ENCODE assay signal across 8 cellular contexts in genomic region chr15:75578206-75578947, GRCh38. TPM values are rescaled to one million over a fixed set of nuclear protein-coding genes. Genes with fewer than 3 reads are reported as not detected.
DNase-seq lines count a peak whose midpoint lies in the region; ATAC-seq, FAIRE-seq and TF ChIP-seq lines count a peak whose summit lies in the region.

No MANE protein-coding gene starts in this region.

- intact Hi-C loops in GM12878 (cut with micrococcal nuclease; ENCODE audit: unreplicated experiment) = loop anchor here (5.0 kb wide), 1 partner anchor 49 kb away; the partner anchor contains the start of gene SNUPN
- intact Hi-C loops in spleen (cut with DNase I; ENCODE audit: low total_unique reads) = no loop called here

- peak overlapping the region; percentile 64 for H3K4me2 ChIP-seq in GM12878 (ENCODE audit: control insufficient read depth, insufficient read depth)

- no peak for FAIRE-seq in GM12878 (lab: Jason Lieb, UNC)

- peaks cover 12% of the 10 kb centered on the region; the same call in 1 of the 2 replicates for H3K4me1 ChIP-seq in GM12878 (ENCODE audit: control insufficient read depth, insufficient read depth, low read length)
- peaks cover 15% of the 10 kb centered on the region for H3K4me1 ChIP-seq in iPS-20b (ENCODE audit: insufficient read depth, low read length)
- H3K4me1 ChIP-seq in spleen = peaks cover 8 to 49% (median 32%) of the 10 kb centered on the region in 6 donors

- TF ChIP-seq EP300 in GM12878 (IDR thresholded peaks at IDR 0.05; ENCODE audit: borderline replicate concordance in 1 of 2, control insufficient read depth in 1 of 2, low read depth in 2 of 2, low read length in 2 of 2) = no peak

- no peaks in the 10 kb centered on the region; the same call in 1 of the 2 replicates for H4K20me1 ChIP-seq in GM12878 (ENCODE audit: control insufficient read depth, insufficient read depth)

- POLR2A ChIA-PET in RWPE1 (lab: Yijun Ruan, JAX; ENCODE audit: low non-redundant PET) = interaction anchor here (1.1 kb wide), 1 partner anchor 62 kb away, joined by 3 read pairs; the partner anchor contains the start of gene IMP3
- POLR2A ChIA-PET in GM12878 (lab: Charles Lee) = interaction anchor here (0.7 to 2.6 kb wide), 6 partner anchors 11 to 125 kb away, joined by 3 to 41 read pairs (median 4); partner anchors contain the start of genes IMP3, SIN3A and SNUPN

- BruUV-seq in GM12878 (replicated peaks; lab: Mats Ljungman, UMichigan) = no TSS peak

- DNase-seq in Caki2 (ENCODE audit: low read depth) = peak; percentile 19
- peak; percentile 20 for DNase-seq in HCEC 1CT
- peak; percentile 41 for DNase-seq in RWPE1 (ENCODE audit: low spot score)
- no peak for DNase-seq in GM12878 (ENCODE audit: low read depth, low spot score)
- peak; percentile 89 for DNase-seq in spleen

- RAD21 ChIA-PET in GM12878 (lab: Charles Lee; ENCODE audit: unreplicated experiment) = interaction anchor here (0.6 to 2.4 kb wide), 11 partner anchors 47 to 210 kb away, joined by 3 to 18 read pairs (median 5); partner anchors contain the start of genes IMP3, MAN2C1, SIN3A and SNUPN

- peak overlapping the region; percentile 86 for H3K4me3 ChIP-seq in GM12878
- H3K4me3 ChIP-seq in iPS-20b (ENCODE audit: low read length) = peak overlapping the region; percentile 100
- H3K4me3 ChIP-seq in spleen = peak overlapping the region; percentile 67 to 99 (median 84)

- TF ChIP-seq RAD21 in GM12878 (IDR thresholded peaks at IDR 0.05; ENCODE audit: insufficient read depth, low read depth, low read length) = no peak

- no peak for TF ChIP-seq CTCF in RWPE1 (conservative IDR thresholded peaks at IDR 0.05; ENCODE audit: low read depth)
- no peak for TF ChIP-seq CTCF in GM12878 (IDR thresholded peaks at IDR 0.05 in 2 of 3, conservative IDR thresholded peaks at IDR 0.05 in 1 of 3; ENCODE audit: control insufficient read depth in 2 of 3, extremely low read depth in 1 of 3, insufficient read depth in 1 of 3, low read depth in 3 of 3, low read length in 3 of 3)
- peak in 1 of 11 experiments; percentile 9 for TF ChIP-seq CTCF in spleen (IDR thresholded peaks at IDR 0.05 in 8 of 11, conservative IDR thresholded peaks at IDR 0.05 in 3 of 11)

- peak; percentile 73 for ATAC-seq in GM12878
- no peak for ATAC-seq in HG02798 (IDR thresholded peaks at IDR 0.05; ENCODE audit: poor library complexity, unreplicated experiment)
- no peak for ATAC-seq in GM21447 (IDR thresholded peaks at IDR 0.05; ENCODE audit: unreplicated experiment)

- H3K36me3 ChIP-seq in GM12878 (ENCODE audit: control insufficient read depth in 2 of 2, insufficient read depth in 2 of 2, low read length in 1 of 2) = no peaks in the 10 kb centered on the region
- no peaks in the 10 kb centered on the region for H3K36me3 ChIP-seq in iPS-20b (ENCODE audit: insufficient read depth, low read depth, low read length)
- H3K36me3 ChIP-seq in spleen = peaks cover 0 to 7% (median 0%) of the 10 kb centered on the region in 6 donors

- peak overlapping the region; percentile 61 for H2AFZ ChIP-seq in GM12878 (ENCODE audit: control insufficient read depth, low read depth, low read length)

- CTCF ChIA-PET in RWPE1 (lab: Yijun Ruan, JAX) (interaction anchor here (0.6 to 0.8 kb wide), 2 partner anchors 17 to 146 kb away, joined by 4 to 5 read pairs; a partner anchor contains a TSS), GM12878 (lab: Yijun Ruan, JAX) (interaction anchor here (0.7 to 2.7 kb wide), 8 partner anchors 12 to 210 kb away, joined by 3 to 14 read pairs (median 3); partner anchors contain the start of genes MAN2C1, SNUPN and SNX33)

- under 1% methylated on average over 73 of the region's 77 CpGs for WGBS in GM12878 (ENCODE audit: insufficient coverage, insufficient replicate concordance, low lambda C conversion rate, missing lambda C conversion rate)
- 0 to 1% (median 0%) methylated on average over 26 to 77 of the region's 77 CpGs for WGBS in spleen, 5 donors

- peaks cover 51% of the 10 kb centered on the region for H3K79me2 ChIP-seq in GM12878 (ENCODE audit: control insufficient read depth, insufficient read depth, low read length)

- H3K27me3 ChIP-seq in GM12878 (replicated peaks in 1 of 2; ENCODE audit: control insufficient read depth in 2 of 2, insufficient read depth in 2 of 2, low read length in 1 of 2) (no peaks in the 10 kb centered on the region), iPS-20b (ENCODE audit: insufficient read depth, low read length) (no peaks in the 10 kb centered on the region), spleen (replicated peaks in 1 of 7) (no peaks in the 10 kb centered on the region)

- in situ Hi-C loops in Caki2 (cut with HindIII; ENCODE audit: low pct_unique_long_range_greater_than_20kb, low sequenced_read_pairs) = no loop called here
- in situ Hi-C loops in GM12878 (cut with MboI) = no loop called here

- SMC1A ChIA-PET in GM12878 (lab: Charles Lee; ENCODE audit: uncharacterized antibody, unreplicated experiment) = interaction anchor here (0.6 to 1.3 kb wide), 5 partner anchors 81 to 127 kb away, joined by 3 to 5 read pairs (median 3); partner anchors contain the start of gene SIN3A

- H3K9ac ChIP-seq in GM12878 (ENCODE audit: control insufficient read depth, insufficient read depth, low read length) (peak overlapping the region; percentile 92), iPS-20b (ENCODE audit: low read depth, low read length) (peak overlapping the region; percentile 98)

- peak overlapping the region; percentile 85 for H3K27ac ChIP-seq in RWPE1
- peak overlapping the region; percentile 79 for H3K27ac ChIP-seq in GM12878 (ENCODE audit: control insufficient read depth, insufficient read depth)
- peak overlapping the region; percentile 90 for H3K27ac ChIP-seq in iPS-20b (ENCODE audit: low read length)
- peak overlapping the region; percentile 79 to 94 (median 88) for H3K27ac ChIP-seq in spleen

- TF ChIP-seq POLR2A in GM12878 (IDR thresholded peaks at IDR 0.05; ENCODE audit: low read depth, low read length) = 0 out of 2 replicates have a peak, but pooled peaks have one; percentile 66
- no peak for TF ChIP-seq POLR2A in spleen (IDR thresholded peaks at IDR 0.05)

- H3K9me3 ChIP-seq in GM12878 (replicated peaks; ENCODE audit: control insufficient read depth, insufficient read depth, low read length) = no peaks in the 10 kb centered on the region
- no peaks in the 10 kb centered on the region for H3K9me3 ChIP-seq in iPS-20b (ENCODE audit: insufficient read depth, low read depth, low read length)
- no peaks in the 10 kb centered on the region for H3K9me3 ChIP-seq in spleen

RNA-seq across cellular contexts. Expression of gene PTPN9, which starts 0.7 kb away (rescaled TPM):
- 13.8 and 18.1 TPM in 2 replicates for total RNA-seq in Caki2 (2014; rRNA removed; shearing (Covaris generic); ENCODE audit: low replicate concordance)
- 15.1 and 16.9 TPM in 2 replicates for total RNA-seq in GM12878 (2013; cell fraction: nucleolus; rRNA removed)
- total RNA-seq in GM12878 (2014; rRNA removed) (18.2 and 19.5 TPM in 2 replicates), GM12878 (2014; rRNA removed; fragmentation: Illumina TruSeq; extraction: Trizol) (17.3 and 17.9 TPM in 2 replicates), GM12878 (2021) (25.2 and 29.1 TPM in 2 replicates), spleen (10 to 100 TPM; 19.1 to 32.5 (median 24.9) TPM)
- polyA plus RNA-seq in GM12878 (2011; ENCODE audit: low read depth) = 9.3 TPM
- polyA plus RNA-seq in GM12878 (2011; rRNA removed) (21.9 and 25.7 TPM in 2 replicates), GM12878 (2014; fragmentation: Illumina TruSeq; extraction: Trizol) (25.5 and 30.2 TPM in 2 replicates), GM12878 (2014; fragmentation: Nextera tagmentation; extraction: Ambion mirVana) (1 to 10 TPM; 7.8 to 8.9 TPM), GM12878 (2014; rRNA removed) (19.4 and 24.3 TPM in 2 replicates), GM12878 (2016; fragmentation: Nextera tagmentation; extraction: Ambion mirVana) (10 to 100 TPM; 11.7 to 18.7 TPM), spleen (1 to 10 TPM; 4.6 to 9.5 (median 7.9) TPM)
- 24.2 and 28.7 TPM in 2 replicates for polyA plus RNA-seq in GM12878 (2011; cell fraction: cytosol; rRNA removed)
- polyA plus RNA-seq in GM12878 (2011; cell fraction: nucleus; rRNA removed) = 12.0 and 13.2 TPM in 2 replicates
- 12.9 and 13.2 TPM in 2 replicates for polyA plus RNA-seq in GM12878 (2012)
- polyA minus RNA-seq in GM12878 (2011; rRNA and poly(A)+ RNA removed) = 27.9 and 33.5 TPM in 2 replicates
- polyA minus RNA-seq in GM12878 (2011; cell fraction: cytosol; rRNA and poly(A)+ RNA removed) = 8.9 and 10.0 TPM in 2 replicates
- polyA minus RNA-seq in GM12878 (2011; cell fraction: nucleus; rRNA and poly(A)+ RNA removed) = 7.4 and 7.7 TPM in 2 replicates

RNA-seq across cellular contexts. Expression of gene SNUPN, which starts 47.1 kb away (rescaled TPM):
- 37.9 and 38.7 TPM in 2 replicates for total RNA-seq in Caki2 (2014; rRNA removed; shearing (Covaris generic); ENCODE audit: low replicate concordance)
- total RNA-seq in GM12878 (2013; cell fraction: nucleolus; rRNA removed) = 21.9 and 23.6 TPM in 2 replicates
- total RNA-seq in GM12878 (2014; rRNA removed) (19.0 and 25.4 TPM in 2 replicates), GM12878 (2014; rRNA removed; fragmentation: Illumina TruSeq; extraction: Trizol) (24.6 and 25.0 TPM in 2 replicates), GM12878 (2021) (22.9 and 24.6 TPM in 2 replicates), spleen (10 to 100 TPM; 16.9 to 26.3 (median 22.8) TPM)
- polyA plus RNA-seq in GM12878 (2011; ENCODE audit: low read depth) = 17.4 TPM
- polyA plus RNA-seq in GM12878 (2011; rRNA removed) (34.1 and 38.0 TPM in 2 replicates), GM12878 (2014; fragmentation: Illumina TruSeq; extraction: Trizol) (30.2 and 30.9 TPM in 2 replicates), GM12878 (2014; fragmentation: Nextera tagmentation; extraction: Ambion mirVana) (10 to 100 TPM; 47.3 to 50.3 TPM), GM12878 (2014; rRNA removed) (21.8 and 22.6 TPM in 2 replicates), GM12878 (2016; fragmentation: Nextera tagmentation; extraction: Ambion mirVana) (10 to 100 TPM; 41.9 to 48.9 TPM), spleen (10 to 100 TPM; 16.8 to 24.7 (median 21.3) TPM)
- polyA plus RNA-seq in GM12878 (2011; cell fraction: cytosol; rRNA removed) = 25.6 and 26.9 TPM in 2 replicates
- 21.2 and 24.6 TPM in 2 replicates for polyA plus RNA-seq in GM12878 (2011; cell fraction: nucleus; rRNA removed)
- 19.9 and 24.3 TPM in 2 replicates for polyA plus RNA-seq in GM12878 (2012)
- polyA minus RNA-seq in GM12878 (2011; rRNA and poly(A)+ RNA removed) = 21.1 and 25.5 TPM in 2 replicates
- 6.5 and 9.5 TPM in 2 replicates for polyA minus RNA-seq in GM12878 (2011; cell fraction: cytosol; rRNA and poly(A)+ RNA removed)
- polyA minus RNA-seq in GM12878 (2011; cell fraction: nucleus; rRNA and poly(A)+ RNA removed) = 8.0 and 11.0 TPM in 2 replicates
